ENCODE assay signal across 21 cellular contexts in genomic region chr3:178245385-178245778, GRCh38.
DNase-seq lines count a peak whose midpoint lies in the region; ATAC-seq and TF ChIP-seq lines count a peak whose summit lies in the region.
"Had no signal": no experiment of that assay in that cellular context is flagged by ENCODE, and none has a peak within 500 bp of the region (broad histone marks: within the 10 kb centered on the region; RNA-seq: fewer than 3 reads in every experiment).

No MANE protein-coding gene starts in this region.

- peak overlapping the region; percentile 90 for H3K27ac Mint-ChIP-seq in progenitor cell of endocrine pancreas
- H3K27ac Mint-ChIP-seq in immature natural killer cell, result no peak overlapping the region
- H3K27ac Mint-ChIP-seq: activated CD8-positive, alpha-beta T cell treated with anti-CD3 and anti-CD28 coated beads, Interleukin-2, amount 10 ng/mL, durations not matched to agents 7 days and 5 days; activated naive CD4-positive, alpha-beta T cell treated with anti-CD3 and anti-CD28 coated beads for 36 hours; activated T-cell treated with anti-CD3 and anti-CD28 coated beads, Interleukin-2, amount 50 U/mL, for 24 hours had no signal

- POLR2A ChIA-PET in HEK293 (lab: Yijun Ruan, JAX), result no interaction called here

- TF ChIP-seq CTCF in HEK293 (tag by site-specific recombination; IDR thresholded peaks at IDR 0.05), result no peak
- TF ChIP-seq CTCF in fibroblast of the aortic adventitia (IDR thresholded peaks at IDR 0.05; ENCODE audit: insufficient read depth, low read length), result no peak
- no peak for TF ChIP-seq CTCF in progenitor cell of endocrine pancreas (IDR thresholded peaks at IDR 0.05; ENCODE audit: unreplicated experiment)

- DNase-seq in NCI-H82 treated with DMSO at 0.1 percent for 48 hours (lab: John Stamatoyannopoulos, UW; ENCODE audit: unreplicated experiment), result peak; percentile 72
- peak; percentile 8 for DNase-seq in fibroblast of the aortic adventitia (ENCODE audit: low read depth)
- no peak for DNase-seq in progenitor cell of endocrine pancreas (ENCODE audit: low spot score, unreplicated experiment)
- DNase-seq in immature natural killer cell, result no peak
- DNase-seq in SIG-M5 treated with dmso at 0.1 percent for 504 hours (lab: John Stamatoyannopoulos, UW; ENCODE audit: unreplicated experiment), result no peak
- DNase-seq: activated CD4-positive, CD25-positive, alpha-beta regulatory T cell treated with anti-CD3 and anti-CD28 coated beads, Interleukin-2, amount 50 U/mL, for 72 hours; activated CD8-positive, alpha-beta T cell treated with anti-CD3 and anti-CD28 coated beads, Interleukin-2, amount 10 ng/mL, durations not matched to agents 7 days and 5 days; activated naive CD4-positive, alpha-beta T cell treated with anti-CD3 and anti-CD28 coated beads for 36 hours; activated T-cell treated with anti-CD3 and anti-CD28 coated beads, Interleukin-2, amount 50 U/mL, for 24 hours; DMS79; effector CD4-positive, alpha-beta T cell; HCEC 1CT; left lung; NCI-H187 treated with DMSO at 0.1 percent for 48 hours; SK-N-SH; T1000; trophoblast cell had no signal

- no peak overlapping the region for H3K4me3 ChIP-seq in HEK293 (ENCODE audit: low read depth, low read length)
- H3K4me3 ChIP-seq in fibroblast of the aortic adventitia (ENCODE audit: low read depth, low read length), result no peak overlapping the region
- H3K4me3 ChIP-seq: left lung had no signal

- H3K9me3 Mint-ChIP-seq in progenitor cell of endocrine pancreas (ENCODE audit: low read depth) (peaks cover 17% of the 10 kb centered on the region), immature natural killer cell (no peaks in the 10 kb centered on the region)

- no peaks in the 10 kb centered on the region for H3K27me3 Mint-ChIP-seq in progenitor cell of endocrine pancreas
- H3K27me3 Mint-ChIP-seq in immature natural killer cell (ENCODE audit: low read depth in 3 of 3), result peaks cover 1 to 4% (median 2%) of the 10 kb centered on the region in 3 donors

- H3K27ac ChIP-seq in HEK293 (ENCODE audit: extremely low read depth, low read depth, low read length), result no peak overlapping the region
- H3K27ac ChIP-seq: left lung had no signal

- H3K4me1 ChIP-seq in HEK293 (ENCODE audit: control insufficient read depth, insufficient read depth, low read length), result no peaks in the 10 kb centered on the region
- H3K4me1 ChIP-seq: left lung had no signal

- H3K9me3 ChIP-seq in HEK293 (ENCODE audit: control insufficient read depth, insufficient read depth, low read depth, low read length), result no peaks in the 10 kb centered on the region
- H3K9me3 ChIP-seq: SK-N-SH had no signal

- peaks cover 8% of the 10 kb centered on the region for H3K36me3 Mint-ChIP-seq in progenitor cell of endocrine pancreas (ENCODE audit: insufficient read depth)
- H3K36me3 Mint-ChIP-seq in immature natural killer cell, result no peaks in the 10 kb centered on the region

- H3K4me3 Mint-ChIP-seq in progenitor cell of endocrine pancreas (ENCODE audit: low read depth) (no peak overlapping the region), immature natural killer cell (no peak overlapping the region)
- H3K4me3 Mint-ChIP-seq: activated CD8-positive, alpha-beta T cell treated with anti-CD3 and anti-CD28 coated beads, Interleukin-2, amount 10 ng/mL, durations not matched to agents 7 days and 5 days; activated naive CD4-positive, alpha-beta T cell treated with anti-CD3 and anti-CD28 coated beads for 36 hours; activated T-cell treated with anti-CD3 and anti-CD28 coated beads, Interleukin-2, amount 50 U/mL, for 24 hours had no signal

- H3K36me3 ChIP-seq in HEK293 (ENCODE audit: control insufficient read depth in 2 of 2, insufficient read depth in 1 of 2, low read length in 2 of 2), result no peaks in the 10 kb centered on the region
- H3K36me3 ChIP-seq: left lung had no signal

- CTCF ChIA-PET in HEK293 (lab: Yijun Ruan, JAX), result no interaction called here

- no peak for ATAC-seq in GM21737 (IDR thresholded peaks at IDR 0.05; ENCODE audit: unreplicated experiment)
- no peak for ATAC-seq in GM21619 (IDR thresholded peaks at IDR 0.05; ENCODE audit: unreplicated experiment)
- ATAC-seq: activated CD8-positive, alpha-beta T cell treated with anti-CD3 and anti-CD28 coated beads, Interleukin-2, amount 10 ng/mL, durations not matched to agents 7 days and 5 days; HepG2; left lung had no signal

- peaks cover 20% of the 10 kb centered on the region for H3K4me1 Mint-ChIP-seq in progenitor cell of endocrine pancreas (ENCODE audit: low read depth)
- no peaks in the 10 kb centered on the region for H3K4me1 Mint-ChIP-seq in immature natural killer cell

TF ChIP-seq in HEK293, 187 proteins besides CTCF, POLR2A, EP300 and RAD21:
- no peak for TF ChIP-seq TCF7L2 (IDR thresholded peaks at IDR 0.05; ENCODE audit: borderline replicate concordance, low read depth, low read length)
- TF ChIP-seq FEZF1 (tag by site-specific recombination; IDR thresholded peaks at IDR 0.05), result 0 out of 2 replicates have a peak, but pooled peaks have one; percentile 18
- peak; percentile 33; the same call in 1 of the 2 replicates for TF ChIP-seq ZIC2 (tag by site-specific recombination; IDR thresholded peaks at IDR 0.05)

Comparison
In these comparisons a context has a peak if more than half of its experiments do, and no peak if none do; other contexts are left out.
1. DNase-seq: peak in NCI-H82 treated with DMSO at 0.1 percent for 48 hours (single experiment) and fibroblast of the aortic adventitia (single experiment); none in progenitor cell of endocrine pancreas (single experiment), immature natural killer cell (0 of 3) and SIG-M5 treated with dmso at 0.1 percent for 504 hours (single experiment).